Comparison of ENCODE assay signal across 23 cellular contexts in the genomic region with DNA sequence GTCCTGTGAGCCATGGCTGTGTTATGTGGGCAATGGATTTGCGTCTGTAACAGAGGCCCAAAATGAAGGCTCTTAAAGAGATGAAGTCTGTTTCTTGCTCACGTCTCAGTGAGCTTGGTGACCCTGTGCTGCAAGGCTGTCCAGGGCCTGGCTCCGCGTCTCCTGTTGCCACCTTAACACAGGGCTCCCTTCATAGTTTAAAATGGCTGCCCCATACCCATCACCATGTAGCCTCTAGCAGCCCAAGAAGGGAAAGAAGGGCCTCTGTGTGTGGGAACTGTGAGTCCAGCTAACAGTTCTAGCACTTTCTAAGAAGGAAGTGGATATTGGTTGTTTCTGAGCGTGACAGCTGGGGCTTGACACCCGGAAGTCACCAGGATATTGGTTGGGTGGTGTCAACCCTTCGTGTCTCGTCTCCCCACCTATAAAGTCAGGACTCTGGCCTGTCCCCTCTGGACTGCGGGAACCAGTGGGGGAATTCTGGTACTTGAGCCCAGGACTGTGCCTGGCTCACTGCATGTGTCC. TPM values are rescaled to one million over a fixed set of nuclear protein-coding genes. Genes with fewer than 3 reads are reported as not detected.
DNase-seq lines count a peak whose midpoint lies in the region; ATAC-seq and TF ChIP-seq lines count a peak whose summit lies in the region.
"Had no signal": no experiment of that assay in that cellular context is flagged by ENCODE, and none has a peak within 500 bp of the region (broad histone marks: within the 10 kb centered on the region; RNA-seq: fewer than 3 reads in every experiment).

No MANE protein-coding gene starts in this region.

- H3K9me3 ChIP-seq in CD8-positive, alpha-beta memory T cell (ENCODE audit: low read length) = no peaks in the 10 kb centered on the region
- no peaks in the 10 kb centered on the region for H3K9me3 ChIP-seq in neutrophil
- H3K9me3 ChIP-seq in right cardiac atrium (ENCODE audit: control insufficient read depth, low read length) = no peaks in the 10 kb centered on the region

- peak overlapping the region in 1 of 7 donors; percentile 66 for H3K4me3 Mint-ChIP-seq in CD8-positive, alpha-beta memory T cell
- H3K4me3 Mint-ChIP-seq: CD4-positive, alpha-beta memory T cell; nephron progenitor cell had no signal

- peaks cover 16 to 30% (median 19%) of the 10 kb centered on the region in 3 donors for H3K4me1 Mint-ChIP-seq in CD8-positive, alpha-beta memory T cell

- peaks cover 2 to 59% (median 5%) of the 10 kb centered on the region in 3 donors for H3K36me3 Mint-ChIP-seq in CD8-positive, alpha-beta memory T cell

- intact Hi-C loops in sciatic nerve (cut with DNase I) = no loop called here
- intact Hi-C loops in right cardiac atrium (cut with DNase I) = no loop called here

- CTCF ChIA-PET in CD8-positive, alpha-beta memory T cell (lab: Charles Lee) = interaction anchor here (1.6 kb wide), 1 partner anchor 98 kb away, joined by 5 read pairs; the partner anchor contains the start of gene DNM2

- ATAC-seq in sciatic nerve = no peak
- no peak for ATAC-seq in GM18517 (IDR thresholded peaks at IDR 0.05; ENCODE audit: unreplicated experiment)
- ATAC-seq in right cardiac atrium = no peak
- no peak for ATAC-seq in HG03469 (IDR thresholded peaks at IDR 0.05; ENCODE audit: unreplicated experiment)

- H3K27me3 ChIP-seq in CD8-positive, alpha-beta memory T cell (ENCODE audit: insufficient read depth, low read length, poor library complexity, severe bottlenecking) = no peaks in the 10 kb centered on the region
- H3K27me3 ChIP-seq in neutrophil (no peaks in the 10 kb centered on the region), right cardiac atrium (ENCODE audit: control insufficient read depth, insufficient read depth) (no peaks in the 10 kb centered on the region)

- H3K9me3 Mint-ChIP-seq in CD8-positive, alpha-beta memory T cell = no peaks in the 10 kb centered on the region
- H3K9me3 Mint-ChIP-seq: CD4-positive, alpha-beta memory T cell; nephron progenitor cell had no signal

- H3K4me3 ChIP-seq in AG09309 (ENCODE audit: control insufficient read depth, low read depth, low read length) (peak overlapping the region; percentile 91), neutrophil (ENCODE audit: low read depth in 1 of 2, low read length in 1 of 2) (peak overlapping the region; percentile 1 to 15), right cardiac atrium (ENCODE audit: low read length) (no peak overlapping the region)
- H3K4me3 ChIP-seq in CD8-positive, alpha-beta memory T cell (ENCODE audit: low read length) = no peak overlapping the region
- H3K4me3 ChIP-seq: lung had no signal

- peaks cover 25% of the 10 kb centered on the region for H3K36me3 ChIP-seq in CD8-positive, alpha-beta memory T cell (ENCODE audit: insufficient read depth, low read length)
- peaks cover 57% of the 10 kb centered on the region for H3K36me3 ChIP-seq in neutrophil

- peaks cover 5% of the 10 kb centered on the region for H3K4me1 ChIP-seq in CD8-positive, alpha-beta memory T cell (ENCODE audit: insufficient read depth, low read length)
- H3K4me1 ChIP-seq in neutrophil (ENCODE audit: control insufficient read depth in 1 of 2, insufficient read depth in 1 of 2, low read depth in 1 of 2, low read length in 1 of 2) (peaks cover 62 to 63% of the 10 kb centered on the region in 2 experiments), right cardiac atrium (ENCODE audit: control insufficient read depth, insufficient read depth, low read length) (no peaks in the 10 kb centered on the region)

- DNase-seq in AG09309 (ENCODE audit: low read depth) = no peak
- no peak for DNase-seq in CD8-positive, alpha-beta memory T cell
- no peak for DNase-seq in sciatic nerve (ENCODE audit: low spot score)
- no peak for DNase-seq in right cardiac atrium
- DNase-seq: activated CD4-positive, alpha-beta T cell treated with anti-CD3 and anti-CD28 coated beads, Interleukin-2, amount 50 U/mL, for 4 hours; activated gamma-delta T cell; CD4-positive, alpha-beta memory T cell; NCI-H1436; nephron progenitor cell; NK-92 treated with Interleukin-12 subunit alpha and Interleukin-12 subunit beta, amount 100 ng/mL, for 24 hours; retina; Right ventricle myocardium superior; stimulated activated CD4-positive, alpha-beta T cell treated with anti-CD3 and anti-CD28 coated beads, Interleukin-2, amount 100 ng/mL, for 48 hours; stimulated activated CD8-positive, alpha-beta memory T cell treated with anti-CD3 and anti-CD28 coated beads, Interleukin-4, amount 100 ng/mL, for 48 hours; T1000 had no signal

- 93% methylated on average over 9 of the region's 9 CpGs for WGBS in right cardiac atrium

- peak overlapping the region in 6 of 8 donors; percentile 42 to 94 (median 72) for H3K27ac Mint-ChIP-seq in CD8-positive, alpha-beta memory T cell
- H3K27ac Mint-ChIP-seq: nephron progenitor cell had no signal

- H3K27ac ChIP-seq in CD8-positive, alpha-beta memory T cell (ENCODE audit: low read depth, low read length) = no peak overlapping the region
- H3K27ac ChIP-seq in cingulate gyrus (ENCODE audit: low read depth, low read length) (peak overlapping the region; percentile 8), neutrophil (peak overlapping the region; percentile 98), right cardiac atrium (ENCODE audit: low read length) (no peak overlapping the region)
- H3K27ac ChIP-seq: KMS-11 had no signal

- POLR2A ChIA-PET in CD8-positive, alpha-beta memory T cell (lab: Charles Lee) = no interaction called here

- TF ChIP-seq CTCF in AG09309 (IDR thresholded peaks at IDR 0.05; ENCODE audit: control insufficient read depth, insufficient read depth, low read depth, low read length, missing control alignments) (no peak), neutrophil (IDR thresholded peaks at IDR 0.05) (no peak)

- H3K27me3 Mint-ChIP-seq in CD8-positive, alpha-beta memory T cell = no peaks in the 10 kb centered on the region
- H3K27me3 Mint-ChIP-seq: CD4-positive, alpha-beta memory T cell had no signal

RNA-seq across cellular contexts. Expression of gene TMED1, which starts 20.9 kb away (rescaled TPM):
- 10 to 100 TPM; 15.7 to 16.6 TPM for total RNA-seq in CD8-positive, alpha-beta memory T cell
- polyA plus RNA-seq in CD8-positive, alpha-beta memory T cell = 29.9 TPM
- total RNA-seq in sciatic nerve (20.0 TPM), right cardiac atrium (10 to 100 TPM; 24.6 to 30.4 (median 27.8) TPM)
- 43.4 TPM for polyA plus RNA-seq in right cardiac atrium

RNA-seq across cellular contexts. Expression of gene C19orf38, which starts 33.1 kb away (rescaled TPM):
- under 1 TPM; 0.44 to 0.48 TPM for total RNA-seq in CD8-positive, alpha-beta memory T cell
- not detected for polyA plus RNA-seq in CD8-positive, alpha-beta memory T cell
- total RNA-seq in sciatic nerve (2.7 TPM), right cardiac atrium (1 to 10 TPM in 1 of 4 donors, under 1 TPM in 3; 0.39 to 1.4 (median 0.64) TPM)
- polyA plus RNA-seq in right cardiac atrium = 0.23 TPM
- total RNA-seq: Daoy, H4 had no signal

RNA-seq across cellular contexts. Expression of gene CARM1, which starts 56.3 kb away (rescaled TPM):
- total RNA-seq in CD8-positive, alpha-beta memory T cell = 10 to 100 TPM; 69.2 to 71.3 TPM
- 0.51 TPM for polyA plus RNA-seq in CD8-positive, alpha-beta memory T cell
- 33.3 TPM for total RNA-seq in sciatic nerve
- 10 to 100 TPM; 30.8 to 37.2 (median 32.6) TPM for total RNA-seq in right cardiac atrium
- 35.2 TPM for polyA plus RNA-seq in right cardiac atrium

Comparison
In these comparisons a context has a peak if more than half of its experiments do, and no peak if none do; other contexts are left out.
1. H3K4me3 ChIP-seq: peak in AG09309 (single experiment) and neutrophil (2 of 2); none in CD8-positive, alpha-beta memory T cell (single experiment) and right cardiac atrium (single experiment).
2. H3K27ac ChIP-seq: peak in cingulate gyrus (single experiment) and neutrophil (single experiment); none in CD8-positive, alpha-beta memory T cell (single experiment) and right cardiac atrium (single experiment).